In genomic region chr9:35177520-35177919, GRCh38 we compare ENCODE assay signal across 26 cellular contexts.
"Had no signal": no experiment of that assay in that cellular context is flagged by ENCODE, and none has a peak within 500 bp of the region (broad histone marks: within the 10 kb centered on the region; RNA-seq: fewer than 3 reads in every experiment).

No MANE protein-coding gene starts in this region.

- H3K9me3 ChIP-seq: Peyer's patch had no signal

- H3K9ac ChIP-seq: KMS-11 had no signal

- ATAC-seq: activated CD8-positive, alpha-beta T cell treated with anti-CD3 and anti-CD28 coated beads for 36 hours; activated T-cell treated with anti-CD3 and anti-CD28 coated beads, Interleukin-2, amount 50 U/mL, for 72 hours; activated T-helper 17 cell treated with anti-CD3 and anti-CD28 coated beads, Interleukin-2, amount 50 U/mL, for 72 hours had no signal

- H3K4me3 ChIP-seq: Peyer's patch had no signal

- DNase-seq: activated CD4-positive, alpha-beta T cell treated with anti-CD3 and anti-CD28 coated beads, Interleukin-2, amount 10 ng/mL, durations not matched to agents 24 days and 14 days; activated CD4-positive, alpha-beta T cell treated with anti-CD3 and anti-CD28 coated beads, Interleukin-2, amount 50 U/mL, for 4 hours; activated CD8-positive, alpha-beta T cell treated with anti-CD3 and anti-CD28 coated beads for 36 hours; activated effector memory CD4-positive, alpha-beta T cell treated with anti-CD3 and anti-CD28 coated beads, Interleukin-2, amount 50 U/mL, for 16 hours; activated naive CD4-positive, alpha-beta T cell; activated naive CD4-positive, alpha-beta T cell treated with anti-CD3 and anti-CD28 coated beads, Interleukin-2, amount 50 U/mL, for 16 hours; activated naive CD8-positive, alpha-beta T cell treated with anti-CD3 and anti-CD28 coated beads for 36 hours; activated T-cell treated with anti-CD3 and anti-CD28 coated beads, Interleukin-2, amount 50 U/mL, for 1 hour; activated T-cell treated with anti-CD3 and anti-CD28 coated beads, Interleukin-2, amount 50 U/mL, for 72 hours; amniotic stem cell; aorta; brain microvascular endothelial cell; central memory CD4-positive, alpha-beta T cell; NCI-H1092; NCI-H1436 treated with DMSO at 0.1 percent for 48 hours; NCI-H1694 treated with DMSO at 0.1 percent for 48 hours; NCI-H2029; NCI-H345; NCI-H524 treated with DMSO at 0.1 percent for 48 hours; Peyer's patch; RPMI8226; SHP77 treated with DMSO at 0.1 percent for 48 hours; T1000; WERI-Rb-1 had no signal

- H3K36me3 ChIP-seq: brain microvascular endothelial cell, Peyer's patch, WERI-Rb-1 had no signal

- H3K27ac ChIP-seq: brain microvascular endothelial cell, KMS-11, WERI-Rb-1 had no signal

- H3K27me3 ChIP-seq: brain microvascular endothelial cell, Peyer's patch had no signal
